7 cellular contexts compared by ENCODE assay signal in genomic region chr13:101127741-101128353, GRCh38.
DNase-seq lines count a peak whose midpoint lies in the region; ATAC-seq, FAIRE-seq and TF ChIP-seq lines count a peak whose summit lies in the region.

No MANE protein-coding gene starts in this region.

- H3K27me3 ChIP-seq in body of pancreas, result no peaks in the 10 kb centered on the region
- no peaks in the 10 kb centered on the region for H3K27me3 ChIP-seq in keratinocyte (ENCODE audit: control insufficient read depth, extremely low read depth, insufficient read depth, low read length)
- no peaks in the 10 kb centered on the region for H3K27me3 ChIP-seq in upper lobe of left lung

- H3K4me3 ChIP-seq in body of pancreas (no peak overlapping the region), keratinocyte (ENCODE audit: control insufficient read depth in 2 of 3, extremely low read depth in 1 of 3, insufficient read depth in 2 of 3, low read depth in 1 of 3, low read length in 3 of 3) (no peak overlapping the region), upper lobe of left lung (no peak overlapping the region)

- H3K4me1 ChIP-seq in body of pancreas, result no peaks in the 10 kb centered on the region
- no peaks in the 10 kb centered on the region for H3K4me1 ChIP-seq in keratinocyte (ENCODE audit: control insufficient read depth, extremely low read depth, insufficient read depth, low read length)
- no peaks in the 10 kb centered on the region for H3K4me1 ChIP-seq in upper lobe of left lung

- no peaks in the 10 kb centered on the region for H3K9me1 ChIP-seq in keratinocyte (ENCODE audit: control insufficient read depth, extremely low read depth, insufficient read depth, low read length)

- FAIRE-seq in keratinocyte (lab: Jason Lieb, UNC), result peak; percentile 48

- TF ChIP-seq CTCF in body of pancreas (IDR thresholded peaks at IDR 0.05), result peak; percentile 47 to 72 (median 64)
- TF ChIP-seq CTCF in keratinocyte (optimal IDR thresholded peaks at IDR 0.05 in 1 of 3, IDR thresholded peaks at IDR 0.05 in 1 of 3, conservative IDR thresholded peaks at IDR 0.05 in 1 of 3; ENCODE audit: extremely low read depth in 1 of 3, insufficient read depth in 2 of 3, low read length in 3 of 3), result peak in 2 of 3 experiments; percentile 58 to 62
- TF ChIP-seq CTCF in upper lobe of left lung (IDR thresholded peaks at IDR 0.05), result peak in 5 of 6 experiments; percentile 39 to 57 (median 48)

- 53 to 58% methylated on average over 5 of the region's 5 CpGs for WGBS in body of pancreas, 2 donors
- 55 to 65% methylated on average over 5 of the region's 5 CpGs for WGBS in upper lobe of left lung, 2 donors

- H3K79me2 ChIP-seq in keratinocyte (ENCODE audit: control insufficient read depth, insufficient read depth, low read length), result no peaks in the 10 kb centered on the region

- H3K9me3 ChIP-seq in body of pancreas (no peaks in the 10 kb centered on the region), keratinocyte (ENCODE audit: control insufficient read depth, low read depth, low read length) (no peaks in the 10 kb centered on the region), upper lobe of left lung (no peaks in the 10 kb centered on the region)

- intact Hi-C loops in body of pancreas (cut with DNase I), result no loop called here

- no peaks in the 10 kb centered on the region for H3K36me3 ChIP-seq in body of pancreas (replicated peaks in 1 of 2; ENCODE audit: insufficient read depth in 1 of 2, low read depth in 2 of 2)
- no peaks in the 10 kb centered on the region for H3K36me3 ChIP-seq in keratinocyte (ENCODE audit: control insufficient read depth in 2 of 2, extremely low read depth in 1 of 2, insufficient read depth in 2 of 2, low read length in 2 of 2)
- no peaks in the 10 kb centered on the region for H3K36me3 ChIP-seq in upper lobe of left lung

- no peak for TF ChIP-seq EP300 in upper lobe of left lung (IDR thresholded peaks at IDR 0.05)

- H4K20me1 ChIP-seq in keratinocyte (ENCODE audit: control insufficient read depth, extremely low read depth, insufficient read depth, low read length), result no peaks in the 10 kb centered on the region

- H2AFZ ChIP-seq in keratinocyte (ENCODE audit: control insufficient read depth, low read length), result no peak overlapping the region

- no peak overlapping the region for H3K9ac ChIP-seq in keratinocyte (ENCODE audit: control insufficient read depth, extremely low read depth, insufficient read depth, low read length)

- no peak for TF ChIP-seq POLR2A in body of pancreas (IDR thresholded peaks at IDR 0.05)
- no peak for TF ChIP-seq POLR2A in upper lobe of left lung (IDR thresholded peaks at IDR 0.05)

- no peak overlapping the region for H3K4me2 ChIP-seq in keratinocyte (ENCODE audit: control insufficient read depth, extremely low read depth, insufficient read depth, low read depth, low read length)

- H3K27ac ChIP-seq in body of pancreas, result no peak overlapping the region
- H3K27ac ChIP-seq in keratinocyte (ENCODE audit: control insufficient read depth, insufficient read depth, low read length), result no peak overlapping the region
- no peak overlapping the region for H3K27ac ChIP-seq in upper lobe of left lung

- dilution Hi-C loops in keratinocyte (cut with MboI; ENCODE audit: extremely low pct_ligation_motif_present, low sequenced_read_pairs), result no loop called here

- peak; percentile 44 for DNase-seq in Daoy (ENCODE audit: low read depth)
- peak; percentile 4 for DNase-seq in GM19238 (ENCODE audit: insufficient read length, low spot score)
- DNase-seq in NCI-H69 (lab: John Stamatoyannopoulos, UW), result peak; percentile 66
- DNase-seq in body of pancreas, result peak; percentile 19 to 36 (median 28)
- no peak for DNase-seq in keratinocyte (ENCODE audit: low read depth, low spot score)
- DNase-seq in upper lobe of left lung, result no peak

- ATAC-seq in HG03280 (IDR thresholded peaks at IDR 0.05; ENCODE audit: unreplicated experiment), result peak; percentile 78
- peak; percentile 59 for ATAC-seq in body of pancreas
- ATAC-seq in upper lobe of left lung (ENCODE audit: low FRiP score in 2 of 2), result peak in 1 of 2 donors; percentile 77

Comparison
In these comparisons a context has a peak if more than half of its experiments do, and no peak if none do; other contexts are left out.
1. DNase-seq: peak in Daoy (single experiment), GM19238 (single experiment), NCI-H69 (single experiment) and body of pancreas (4 of 4); none in keratinocyte (single experiment) and upper lobe of left lung (0 of 2).
2. Peak in every context shown above with its lines, with median percentiles within 50 percentile points of each other: CTCF ChIP-seq.